ENCODE assay signal across 8 cellular contexts in the genomic region with DNA sequence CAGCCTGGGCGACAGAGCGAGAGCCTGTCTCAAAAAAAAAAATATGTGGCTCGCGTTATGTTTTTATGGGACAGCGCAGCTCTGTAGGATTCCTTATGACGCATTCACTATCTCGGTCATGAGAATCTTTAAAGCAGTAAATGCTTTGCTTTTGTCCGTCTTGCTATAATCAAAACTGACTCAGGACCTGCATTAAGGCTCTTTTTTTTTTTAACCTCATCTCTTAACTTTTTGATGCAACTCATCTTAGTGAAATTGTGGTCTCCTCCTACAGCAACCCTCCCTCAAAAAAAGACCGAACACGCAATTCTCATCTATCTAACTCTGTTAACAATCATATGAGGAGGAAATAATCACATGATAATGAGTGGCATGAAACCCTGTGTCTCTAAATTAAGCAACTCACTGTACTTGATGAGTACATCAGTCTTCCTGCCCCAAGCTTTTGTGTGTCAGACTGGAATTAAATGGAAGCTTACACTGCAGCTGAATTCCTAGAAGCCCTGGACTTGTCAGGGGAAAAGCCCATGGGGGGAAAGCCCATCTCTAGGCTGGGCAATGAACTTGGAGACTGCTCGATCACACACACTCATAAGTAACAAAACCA. TPM values are rescaled to one million over a fixed set of nuclear protein-coding genes. Genes with fewer than 3 reads are reported as not detected.
DNase-seq lines count a peak whose midpoint lies in the region; ATAC-seq and TF ChIP-seq lines count a peak whose summit lies in the region.

No MANE protein-coding gene starts in this region.

- 89% methylated on average over 11 of the region's 11 CpGs for WGBS in prostate gland

- H4K20me1 ChIP-seq in fibroblast of lung (ENCODE audit: control insufficient read depth, extremely low read depth, insufficient read depth, low read length), result no peaks in the 10 kb centered on the region

- peak; percentile 69 to 83 for ATAC-seq in activated CD4-positive, CD25-positive, alpha-beta regulatory T cell treated with anti-CD3 and anti-CD28 coated beads, Interleukin-2, amount 50 U/mL, for 24 hours
- ATAC-seq in HG03039 (IDR thresholded peaks at IDR 0.05; ENCODE audit: unreplicated experiment) (no peak), GM18907 (IDR thresholded peaks at IDR 0.05; ENCODE audit: unreplicated experiment) (no peak)

- intact Hi-C loops in prostate gland (cut with DNase I), result no loop called here

- no peak for TF ChIP-seq CTCF in HL-60 (IDR thresholded peaks at IDR 0.05; ENCODE audit: insufficient read depth, low read length)
- TF ChIP-seq CTCF in fibroblast of lung (conservative IDR thresholded peaks at IDR 0.05 in 1 of 2, IDR thresholded peaks at IDR 0.05 in 1 of 2; ENCODE audit: low read depth in 1 of 2, low read length in 2 of 2), result no peak
- no peak for TF ChIP-seq CTCF in prostate gland (IDR thresholded peaks at IDR 0.05)

- no peaks in the 10 kb centered on the region for H3K9me3 ChIP-seq in fibroblast of lung (ENCODE audit: control insufficient read depth, insufficient read depth, low read depth, low read length)
- no peaks in the 10 kb centered on the region for H3K9me3 ChIP-seq in prostate gland

- H3K36me3 ChIP-seq in fibroblast of lung (ENCODE audit: control insufficient read depth, insufficient read depth, low read length) (peaks cover 6% of the 10 kb centered on the region), prostate gland (no peaks in the 10 kb centered on the region)

- H3K4me2 ChIP-seq in fibroblast of lung (ENCODE audit: extremely low read depth, insufficient read depth, low read length), result peak overlapping the region; percentile 1

- TF ChIP-seq POLR2A in prostate gland (IDR thresholded peaks at IDR 0.05), result no peak

- H3K4me3 ChIP-seq in HL-60 (replicated peaks; ENCODE audit: insufficient read depth, low read length) (no peak overlapping the region), fibroblast of lung (replicated peaks in 1 of 4; ENCODE audit: control extremely low read depth in 1 of 4, insufficient read depth in 1 of 4, low read depth in 3 of 4, low read length in 4 of 4) (no peak overlapping the region), prostate gland (no peak overlapping the region)

- H3K27me3 ChIP-seq in HL-60 (ENCODE audit: insufficient read depth, poor library complexity, severe bottlenecking) (no peaks in the 10 kb centered on the region), fibroblast of lung (ENCODE audit: control insufficient read depth, insufficient read depth, low read length) (no peaks in the 10 kb centered on the region), prostate gland (replicated peaks; ENCODE audit: insufficient read depth) (no peaks in the 10 kb centered on the region)

- peaks cover 9% of the 10 kb centered on the region for H3K4me1 ChIP-seq in fibroblast of lung (ENCODE audit: control insufficient read depth, extremely low read depth, insufficient read depth, low read length)
- H3K4me1 ChIP-seq in prostate gland (replicated peaks), result no peaks in the 10 kb centered on the region

- H3K9ac ChIP-seq in fibroblast of lung (ENCODE audit: insufficient read depth, low read length), result no peak overlapping the region

- DNase-seq in HL-60 (ENCODE audit: low read depth in 1 of 2, low spot score in 1 of 2), result peak; percentile 28 to 85
- DNase-seq in fibroblast of lung (ENCODE audit: low read depth in 2 of 2), result peak; percentile 41 to 78
- peak; percentile 58 for DNase-seq in stimulated activated CD8-positive, alpha-beta memory T cell treated with anti-CD3 and anti-CD28 coated beads, Interleukin-4, amount 100 ng/mL, for 48 hours
- no peak for DNase-seq in hypothalamus (lab: John Stamatoyannopoulos, UW)
- DNase-seq in prostate gland (ENCODE audit: low spot score), result no peak

- H2AFZ ChIP-seq in fibroblast of lung (ENCODE audit: low read length), result no peak overlapping the region

- peak overlapping the region; percentile 24 for H3K27ac ChIP-seq in HL-60 (replicated peaks)
- H3K27ac ChIP-seq in fibroblast of lung (ENCODE audit: insufficient read depth, low read length), result peak overlapping the region; percentile 62
- peak overlapping the region in 1 of 2 donors; percentile 14 for H3K27ac ChIP-seq in prostate gland

- H3K79me2 ChIP-seq in fibroblast of lung (ENCODE audit: control insufficient read depth, insufficient read depth, low read length), result peaks cover 1% of the 10 kb centered on the region

RNA-seq across cellular contexts. Expression of a gene that starts 4.3 kb away (rescaled TPM):
- total RNA-seq in fibroblast of lung (27.7 and 59.8 TPM in 2 replicates), prostate gland (100 to 1,000 TPM in 1 of 2 donors, 10 to 100 TPM in 1; 63.2 to 103 TPM)
- polyA plus RNA-seq in fibroblast of lung, result 27.2 and 39.0 TPM in 2 replicates
- polyA plus RNA-seq in fibroblast of lung (2012), result 26.1 and 35.8 TPM in 2 replicates
- polyA minus RNA-seq in fibroblast of lung (ENCODE audit: low replicate concordance), result 39.0 and 43.9 TPM in 2 replicates

Comparison
In these comparisons a context has a peak if more than half of its experiments do, and no peak if none do; other contexts are left out.
1. DNase-seq: peak in HL-60 (2 of 2), fibroblast of lung (2 of 2) and stimulated activated CD8-positive, alpha-beta memory T cell treated with anti-CD3 and anti-CD28 coated beads, Interleukin-4, amount 100 ng/mL, for 48 hours (single experiment); none in hypothalamus (0 of 51) and prostate gland (single experiment).
2. ATAC-seq: peak in activated CD4-positive, CD25-positive, alpha-beta regulatory T cell treated with anti-CD3 and anti-CD28 coated beads, Interleukin-2, amount 50 U/mL, for 24 hours (2 of 2); none in HG03039 (single experiment) and GM18907 (single experiment).